8 cellular contexts compared by ENCODE assay signal in the genomic region with DNA sequence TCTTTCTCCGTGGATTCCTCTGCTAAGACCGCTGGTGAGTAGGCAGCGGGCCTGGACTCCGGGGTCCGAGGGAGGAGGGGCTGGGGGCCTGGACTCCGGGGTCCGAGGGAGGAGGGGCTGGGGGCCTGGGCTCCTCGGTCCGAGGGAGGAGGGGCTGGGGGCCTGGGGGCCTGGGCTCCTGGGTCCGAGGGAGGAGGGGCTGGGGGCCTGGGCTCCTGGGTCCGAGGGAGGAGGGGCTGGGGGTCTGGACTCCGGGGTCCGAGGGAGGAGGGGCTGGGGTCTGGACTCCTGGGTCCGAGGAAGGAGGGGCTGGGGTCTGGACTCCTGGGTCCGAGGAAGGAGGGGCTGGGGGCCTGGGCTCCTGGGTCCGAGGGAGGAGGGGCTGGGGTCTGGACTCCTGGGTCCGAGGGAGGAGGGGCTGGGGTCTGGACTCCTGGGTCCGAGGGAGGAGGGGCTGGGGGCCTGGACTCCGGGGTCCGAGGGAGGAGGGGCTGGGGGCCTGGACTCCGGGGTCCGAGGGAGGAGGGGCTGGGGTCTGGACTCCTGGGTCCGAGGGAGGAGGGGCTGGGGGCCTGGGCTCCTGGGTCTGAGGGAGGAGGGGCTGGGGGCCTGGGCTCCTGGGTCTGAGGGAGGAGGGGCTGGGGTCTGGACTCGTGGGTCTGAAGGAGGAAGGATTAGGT. TPM values are rescaled to one million over a fixed set of nuclear protein-coding genes. Genes with fewer than 3 reads are reported as not detected.
A peak's percentile ranks its signal among the peaks of the same experiment; 100 is the strongest.
DNase-seq lines count a peak whose midpoint lies in the region; ATAC-seq and TF ChIP-seq lines count a peak whose summit lies in the region.
"Not testable (repeated sequence)": the region's sequence is repeated elsewhere in the genome, so short reads cannot be mapped to it uniquely, and the experiment has no call there.
"Had no signal": no experiment of that assay in that cellular context is flagged by ENCODE, and none has a peak within 500 bp of the region (broad histone marks: within the 10 kb centered on the region; RNA-seq: fewer than 3 reads in every experiment).

No MANE protein-coding gene starts in this region.

- not testable (repeated sequence) for H2AFZ ChIP-seq in mammary epithelial cell (ENCODE audit: low read depth, low read length); neural cell (ENCODE audit: low read depth, low read length)

- H3K27ac ChIP-seq in VCaP (peak overlapping the region; percentile 96), right cardiac atrium (ENCODE audit: low read length) (peak overlapping the region; percentile 66), neural cell (ENCODE audit: low read length) (peak overlapping the region; percentile 85), thyroid gland (peak overlapping the region; percentile 78 to 97 (median 84))
- not testable (repeated sequence) for H3K27ac ChIP-seq in mammary epithelial cell (ENCODE audit: insufficient read depth, low read depth, low read length)

- not testable (repeated sequence) for H3K27me3 ChIP-seq in mammary epithelial cell (ENCODE audit: insufficient read depth, low read length); right cardiac atrium (ENCODE audit: control insufficient read depth, insufficient read depth); neural cell (ENCODE audit: insufficient read depth, low read depth, low read length); thyroid gland

- H3K9ac ChIP-seq in mammary epithelial cell (ENCODE audit: insufficient read depth, low read length): peak overlapping the region; percentile 13
- peak overlapping the region; percentile 83 for H3K9ac ChIP-seq in neural cell (ENCODE audit: low read length)

- in situ Hi-C loops in mammary epithelial cell (cut with MboI; ENCODE audit: low sequenced_read_pairs in 2 of 2): not testable (repeated sequence)

- intact Hi-C loops in mammary epithelial cell (cut with micrococcal nuclease): loop anchor here (2.0 to 10.0 kb wide), 2 partner anchors 325 to 579 kb away; partner anchors contain the start of genes LENG8 and TSEN34
- intact Hi-C loops in right cardiac atrium (cut with DNase I); thyroid gland (cut with DNase I): not testable (repeated sequence)

- TF ChIP-seq EP300 in neural cell (conservative IDR thresholded peaks at IDR 0.05; ENCODE audit: poor library complexity, severe bottlenecking): not testable (repeated sequence)

- H3K4me3 ChIP-seq in GM08714 (ENCODE audit: low read length) (peak overlapping the region; percentile 62), mammary epithelial cell (replicated peaks in 1 of 3; ENCODE audit: insufficient read depth in 1 of 3, low read depth in 2 of 3, low read length in 3 of 3) (peak overlapping the region; percentile 20 to 69 (median 67)), right cardiac atrium (ENCODE audit: low read length) (peak overlapping the region; percentile 99), neural cell (ENCODE audit: low read length) (peak overlapping the region; percentile 88), thyroid gland (replicated peaks in 1 of 3) (peak overlapping the region; percentile 22 to 96 (median 60))

- CTCF ChIA-PET in mammary epithelial cell (lab: Charles Lee; ENCODE audit: low non-redundant PET): not testable (repeated sequence)

- not testable (repeated sequence) for DNase-seq in mammary epithelial cell, thyroid gland
- DNase-seq in right cardiac atrium: peak in 1 of 3 donors; percentile 55

- H3K36me3 ChIP-seq in mammary epithelial cell (ENCODE audit: insufficient read depth, low read length); neural cell (ENCODE audit: insufficient read depth, low read length): not testable (repeated sequence)
- H3K36me3 ChIP-seq in thyroid gland: peaks cover 14% of the 10 kb centered on the region in 2 donors

- H4K20me1 ChIP-seq in mammary epithelial cell (ENCODE audit: insufficient read depth, low read length): not testable (repeated sequence)
- peaks cover 14% of the 10 kb centered on the region for H4K20me1 ChIP-seq in neural cell (ENCODE audit: insufficient read depth)

- TF ChIP-seq POLR2A in thyroid gland (IDR thresholded peaks at IDR 0.05): not testable (repeated sequence)

- BruUV-seq in mammary epithelial cell (replicated peaks; lab: Mats Ljungman, UMichigan): not testable (repeated sequence)

- H3F3A ChIP-seq in neural cell (ENCODE audit: insufficient read depth, low read length, poor library complexity, severe bottlenecking): not testable (repeated sequence)

- not testable (repeated sequence) for H3K9me3 ChIP-seq in mammary epithelial cell (replicated peaks; ENCODE audit: insufficient read depth, low read length); right cardiac atrium (ENCODE audit: control insufficient read depth, low read length); neural cell (ENCODE audit: low read length); thyroid gland

- WGBS in mammary epithelial cell (ENCODE audit: low coverage, missing lambda C conversion rate): 0% methylated on average over 1 of the region's 24 CpGs
- WGBS in right cardiac atrium: 5% methylated on average over 24 of the region's 24 CpGs
- 4 to 17% methylated on average over 1 to 4 of the region's 24 CpGs for WGBS in thyroid gland, 2 donors

- H3K9me2 ChIP-seq in neural cell (ENCODE audit: insufficient read depth, low read length): not testable (repeated sequence)

- H3K4me2 ChIP-seq in mammary epithelial cell (ENCODE audit: insufficient read depth, low read depth, low read length): peak overlapping the region; percentile 82
- not testable (repeated sequence) for H3K4me2 ChIP-seq in neural cell (ENCODE audit: low read length)

- TF ChIP-seq RAD21 in neural cell (conservative IDR thresholded peaks at IDR 0.05): not testable (repeated sequence)

- TF ChIP-seq CTCF in VCaP (conservative IDR thresholded peaks at IDR 0.05); mammary epithelial cell (conservative IDR thresholded peaks at IDR 0.05 in 1 of 2, IDR thresholded peaks at IDR 0.05 in 1 of 2; ENCODE audit: extremely low read depth in 1 of 2, insufficient read depth in 1 of 2, low read depth in 1 of 2, low read length in 2 of 2); neural cell (IDR thresholded peaks at IDR 0.05; ENCODE audit: poor library complexity, severe bottlenecking); thyroid gland (IDR thresholded peaks at IDR 0.05): not testable (repeated sequence)

- not testable (repeated sequence) for ATAC-seq in right cardiac atrium

- H3K4me1 ChIP-seq in mammary epithelial cell (ENCODE audit: insufficient read depth, low read length) (peaks cover 11% of the 10 kb centered on the region), thyroid gland (peaks cover 11 to 26% of the 10 kb centered on the region in 2 donors)
- H3K4me1 ChIP-seq in right cardiac atrium (ENCODE audit: control insufficient read depth, insufficient read depth, low read length): not testable (repeated sequence)

- dilution Hi-C loops in mammary epithelial cell (cut with HindIII; ENCODE audit: low sequenced_read_pairs): not testable (repeated sequence)

- not testable (repeated sequence) for H3K79me2 ChIP-seq in mammary epithelial cell (ENCODE audit: insufficient read depth, low read length)
- peaks cover 11% of the 10 kb centered on the region for H3K79me2 ChIP-seq in neural cell (replicated peaks; ENCODE audit: insufficient read depth, low read length)

RNA-seq across cellular contexts. Expression of gene MYADM, which starts 2.3 kb away (rescaled TPM):
- 10 to 100 TPM; 26.5 to 64.1 TPM for total RNA-seq in mammary epithelial cell
- polyA plus RNA-seq in mammary epithelial cell: 9.6 TPM
- 27.1 TPM for polyA minus RNA-seq in mammary epithelial cell
- total RNA-seq in right cardiac atrium: 100 to 1,000 TPM in 2 of 4 donors, 10 to 100 TPM in 2; 83.0 to 303 (median 113) TPM
- 110 TPM for polyA plus RNA-seq in right cardiac atrium
- polyA plus RNA-seq in neural cell: 2.5 and 4.5 TPM in 2 replicates
- 5.1 and 6.5 TPM in 2 replicates for polyA minus RNA-seq in neural cell
- total RNA-seq in thyroid gland: 10 to 100 TPM; 16.4 to 37.8 (median 21.8) TPM

RNA-seq across cellular contexts. Expression of gene PRKCG, which starts 12.1 kb away (rescaled TPM):
- total RNA-seq in mammary epithelial cell: not detected
- polyA plus RNA-seq in mammary epithelial cell: not detected
- polyA minus RNA-seq in mammary epithelial cell: not detected
- total RNA-seq in right cardiac atrium: not detected
- 0.02 TPM for polyA plus RNA-seq in right cardiac atrium
- 0.99 and 2.2 TPM in 2 replicates for polyA plus RNA-seq in neural cell
- 3.0 and 5.4 TPM in 2 replicates for polyA minus RNA-seq in neural cell
- total RNA-seq in thyroid gland: not detected
- total RNA-seq: left cardiac atrium, Right ventricle myocardium inferior had no signal

RNA-seq across cellular contexts. Expression of gene CACNG7, which starts 39.1 kb away (rescaled TPM):
- total RNA-seq in mammary epithelial cell: not detected
- polyA plus RNA-seq in mammary epithelial cell: not detected
- polyA minus RNA-seq in mammary epithelial cell: not detected
- not detected for total RNA-seq in right cardiac atrium
- 0.05 TPM for polyA plus RNA-seq in right cardiac atrium
- polyA plus RNA-seq in neural cell: 27.8 and 37.0 TPM in 2 replicates
- polyA minus RNA-seq in neural cell: 25.4 and 29.2 TPM in 2 replicates
- total RNA-seq in thyroid gland: not detected
- total RNA-seq: left cardiac atrium, Right ventricle myocardium inferior had no signal

RNA-seq across cellular contexts. Expression of gene NLRP12, which starts 45.8 kb away (rescaled TPM):
- not detected for total RNA-seq in mammary epithelial cell
- not detected for polyA plus RNA-seq in mammary epithelial cell
- not detected for polyA minus RNA-seq in mammary epithelial cell
- total RNA-seq in right cardiac atrium: under 1 TPM; 0.20 to 0.71 (median 0.58) TPM
- 0.20 TPM for polyA plus RNA-seq in right cardiac atrium
- not detected in 2 replicates for polyA plus RNA-seq in neural cell
- not detected in 2 replicates for polyA minus RNA-seq in neural cell
- under 1 TPM in 3 of 4 donors, not detected in 1; 0.11 to 0.59 (median 0.27) TPM for total RNA-seq in thyroid gland
